8 cellular contexts compared by ENCODE assay signal in genomic region chr19:3367572-3368440, GRCh38. TPM values are rescaled to one million over a fixed set of nuclear protein-coding genes. Genes with fewer than 3 reads are reported as not detected.
DNase-seq lines count a peak whose midpoint lies in the region; ATAC-seq, FAIRE-seq and TF ChIP-seq lines count a peak whose summit lies in the region.

No MANE protein-coding gene starts in this region.

- H3K27ac Mint-ChIP-seq in stimulated activated naive CD8-positive, alpha-beta T cell treated with anti-CD3 and anti-CD28 coated beads, Interleukin-15, Interleukin-2, amounts not matched to agents 100 ng/mL and 50 ng/mL, for 24 hours: peak overlapping the region; percentile 45
- no peak overlapping the region for H3K27ac Mint-ChIP-seq in memory B cell

- RAD21 ChIA-PET in GM12878 (lab: Charles Lee; ENCODE audit: unreplicated experiment): no interaction called here

- SMC1A ChIA-PET in GM12878 (lab: Charles Lee; ENCODE audit: uncharacterized antibody, unreplicated experiment): no interaction called here

- no peak for ATAC-seq in stimulated activated naive CD8-positive, alpha-beta T cell treated with anti-CD3 and anti-CD28 coated beads, Interleukin-15, Interleukin-2, amounts not matched to agents 100 U/mL and 50 U/mL, for 24 hours
- ATAC-seq in GM12878 (peak; percentile 7), memory B cell (ENCODE audit: low read depth) (no peak), GM19455 (IDR thresholded peaks at IDR 0.05; ENCODE audit: unreplicated experiment) (no peak), HG03159 (IDR thresholded peaks at IDR 0.05; ENCODE audit: unreplicated experiment) (no peak)

- H3K4me3 Mint-ChIP-seq in stimulated activated naive CD8-positive, alpha-beta T cell treated with anti-CD3 and anti-CD28 coated beads, Interleukin-15, Interleukin-2, amounts not matched to agents 100 ng/mL and 50 ng/mL, for 24 hours: peak overlapping the region; percentile 76
- peak overlapping the region; percentile 48 for H3K4me3 Mint-ChIP-seq in memory B cell

- no peaks in the 10 kb centered on the region for H3K9me3 ChIP-seq in GM12878 (replicated peaks; ENCODE audit: control insufficient read depth, insufficient read depth, low read length)

- BruUV-seq in GM12878 (replicated peaks; lab: Mats Ljungman, UMichigan): no TSS peak

- POLR2A ChIA-PET in GM12878 (lab: Charles Lee): interaction anchor here (2.8 kb wide), 1 partner anchor 9 kb away, joined by 7 read pairs; no protein-coding TSS in a partner anchor

- H3K4me3 ChIP-seq in GM12878: peak overlapping the region; percentile 73

- DNase-seq in stimulated activated naive CD8-positive, alpha-beta T cell treated with anti-CD3 and anti-CD28 coated beads, Interleukin-15, Interleukin-2, amounts not matched to agents 100 U/mL and 50 U/mL, for 24 hours: no peak
- DNase-seq in GM12878 (ENCODE audit: low read depth, low spot score): no peak
- no peak for DNase-seq in memory B cell (ENCODE audit: low spot score in 2 of 2)
- DNase-seq in posterior vena cava (ENCODE audit: low spot score): no peak
- no peak for DNase-seq in effector CD4-positive, alpha-beta T cell

- FAIRE-seq in GM12878 (lab: Jason Lieb, UNC): no peak

- no peak; the same call in 1 of the 2 replicates for TF ChIP-seq POLR2A in GM12878 (IDR thresholded peaks at IDR 0.05; ENCODE audit: low read depth, low read length)

- no peaks in the 10 kb centered on the region for H3K36me3 ChIP-seq in GM12878 (ENCODE audit: control insufficient read depth in 2 of 2, insufficient read depth in 2 of 2, low read length in 1 of 2)

- no peaks in the 10 kb centered on the region for H3K27me3 Mint-ChIP-seq in stimulated activated naive CD8-positive, alpha-beta T cell treated with anti-CD3 and anti-CD28 coated beads, Interleukin-15, Interleukin-2, amounts not matched to agents 100 ng/mL and 50 ng/mL, for 24 hours
- peaks cover 14% of the 10 kb centered on the region for H3K27me3 Mint-ChIP-seq in memory B cell

- peak overlapping the region; percentile 64 for H3K9ac ChIP-seq in GM12878 (ENCODE audit: control insufficient read depth, insufficient read depth, low read length)

- no peaks in the 10 kb centered on the region for H3K36me3 Mint-ChIP-seq in stimulated activated naive CD8-positive, alpha-beta T cell treated with anti-CD3 and anti-CD28 coated beads, Interleukin-15, Interleukin-2, amounts not matched to agents 100 ng/mL and 50 ng/mL, for 24 hours (ENCODE audit: low read depth)
- peaks cover 4% of the 10 kb centered on the region for H3K36me3 Mint-ChIP-seq in memory B cell

- in situ Hi-C loops in GM12878 (cut with MboI): loop anchor here (25.0 kb wide), 1 partner anchor 1506 kb away; the partner anchor contains the start of gene KLF16

- H3K4me1 ChIP-seq in GM12878 (ENCODE audit: control insufficient read depth, insufficient read depth, low read length): peaks cover 31% of the 10 kb centered on the region

- H3K27ac ChIP-seq in GM12878 (ENCODE audit: control insufficient read depth, insufficient read depth): peak overlapping the region; percentile 92

- H4K20me1 ChIP-seq in GM12878 (ENCODE audit: control insufficient read depth, insufficient read depth): no peaks in the 10 kb centered on the region

- no peak overlapping the region for H2AFZ ChIP-seq in GM12878 (ENCODE audit: control insufficient read depth, low read depth, low read length)

- TF ChIP-seq CTCF in GM12878 (IDR thresholded peaks at IDR 0.05 in 2 of 3, conservative IDR thresholded peaks at IDR 0.05 in 1 of 3; ENCODE audit: control insufficient read depth in 2 of 3, extremely low read depth in 1 of 3, insufficient read depth in 1 of 3, low read depth in 3 of 3, low read length in 3 of 3): no peak

- CTCF ChIA-PET in GM12878 (lab: Yijun Ruan, JAX): interaction anchor here (1.9 kb wide), 1 partner anchor 61 kb away, joined by 8 read pairs; no protein-coding TSS in a partner anchor

- no peak for TF ChIP-seq EP300 in GM12878 (IDR thresholded peaks at IDR 0.05; ENCODE audit: borderline replicate concordance in 1 of 2, control insufficient read depth in 1 of 2, low read depth in 2 of 2, low read length in 2 of 2)

- TF ChIP-seq RAD21 in GM12878 (IDR thresholded peaks at IDR 0.05; ENCODE audit: insufficient read depth, low read depth, low read length): no peak

- intact Hi-C loops in GM12878 (cut with micrococcal nuclease; ENCODE audit: unreplicated experiment) (loop anchor here (5.0 kb wide), 1 partner anchor 59 kb away; no protein-coding TSS in a partner anchor), posterior vena cava (cut with DNase I) (loop anchor here (1.0 to 10.0 kb wide), 4 partner anchors 17 to 87 kb away; no protein-coding TSS in a partner anchor)

- 19% methylated on average over 27 of the region's 27 CpGs for WGBS in GM12878 (ENCODE audit: insufficient coverage, insufficient replicate concordance, low lambda C conversion rate, missing lambda C conversion rate)

- H3K27me3 ChIP-seq in GM12878 (replicated peaks in 1 of 2; ENCODE audit: control insufficient read depth in 2 of 2, insufficient read depth in 2 of 2, low read length in 1 of 2): no peaks in the 10 kb centered on the region

- H3K9me3 Mint-ChIP-seq in stimulated activated naive CD8-positive, alpha-beta T cell treated with anti-CD3 and anti-CD28 coated beads, Interleukin-15, Interleukin-2, amounts not matched to agents 100 ng/mL and 50 ng/mL, for 24 hours: no peaks in the 10 kb centered on the region
- no peaks in the 10 kb centered on the region for H3K9me3 Mint-ChIP-seq in memory B cell

- H3K4me2 ChIP-seq in GM12878 (ENCODE audit: control insufficient read depth, insufficient read depth): peak overlapping the region; percentile 97

- peaks cover 48% of the 10 kb centered on the region for H3K4me1 Mint-ChIP-seq in stimulated activated naive CD8-positive, alpha-beta T cell treated with anti-CD3 and anti-CD28 coated beads, Interleukin-15, Interleukin-2, amounts not matched to agents 100 ng/mL and 50 ng/mL, for 24 hours (ENCODE audit: low read depth)
- H3K4me1 Mint-ChIP-seq in memory B cell: peaks cover 39% of the 10 kb centered on the region

- H3K79me2 ChIP-seq in GM12878 (ENCODE audit: control insufficient read depth, insufficient read depth, low read length): peaks cover 73% of the 10 kb centered on the region

TF ChIP-seq in GM12878, 131 proteins besides CTCF, POLR2A, EP300 and RAD21 (continues in another document):
- TF ChIP-seq TCF12 (IDR thresholded peaks at IDR 0.05; ENCODE audit: low read depth, low read length) (0 out of 2 replicates have a peak, but pooled peaks have one; percentile 0), NFXL1 (IDR thresholded peaks at IDR 0.05; ENCODE audit: borderline replicate concordance) (0 out of 2 replicates have a peak, but pooled peaks have one; percentile 46), MEF2A (IDR thresholded peaks at IDR 0.05; ENCODE audit: insufficient read depth, low read depth, low read length) (no peak), ZZZ3 (IDR thresholded peaks at IDR 0.05; ENCODE audit: control insufficient read depth, insufficient read length, low read depth) (no peak), CREM (IDR thresholded peaks at IDR 0.05; ENCODE audit: low read depth) (no peak), CBX5 (IDR thresholded peaks at IDR 0.05; ENCODE audit: low read depth) (no peak), FOS (IDR thresholded peaks at IDR 0.05; ENCODE audit: borderline replicate concordance, extremely low read depth, insufficient read length) (no peak), ELK1 (IDR thresholded peaks at IDR 0.05; ENCODE audit: low read depth, low read length) (no peak)

RNA-seq across cellular contexts. Expression of gene NFIC, which starts 1.4 kb away (rescaled TPM):
- total RNA-seq in GM12878 (2013; cell fraction: nucleolus; rRNA removed): 77.1 and 95.5 TPM in 2 replicates
- total RNA-seq in GM12878 (2014; rRNA removed) (8.8 and 9.2 TPM in 2 replicates), GM12878 (2014; rRNA removed; fragmentation: Illumina TruSeq; extraction: Trizol) (2.8 and 5.3 TPM in 2 replicates), GM12878 (2021) (50.5 and 53.5 TPM in 2 replicates), posterior vena cava (100 to 1,000 TPM; 196 to 223 TPM)
- 3.6 TPM for polyA plus RNA-seq in GM12878 (2011; ENCODE audit: low read depth)
- polyA plus RNA-seq in GM12878 (2011; rRNA removed) (0.86 and 1.6 TPM in 2 replicates), GM12878 (2014; fragmentation: Illumina TruSeq; extraction: Trizol) (4.6 and 11.1 TPM in 2 replicates), GM12878 (2014; fragmentation: Nextera tagmentation; extraction: Ambion mirVana) (1 to 10 TPM in 1 of 2 experiments, under 1 TPM in 1; 0.71 to 1.1 TPM), GM12878 (2014; rRNA removed) (13.8 and 16.8 TPM in 2 replicates), GM12878 (2016; fragmentation: Nextera tagmentation; extraction: Ambion mirVana) (10 to 100 TPM; 18.5 to 22.2 TPM)
- 2.1 and 2.2 TPM in 2 replicates for polyA plus RNA-seq in GM12878 (2011; cell fraction: cytosol; rRNA removed)
- polyA plus RNA-seq in GM12878 (2011; cell fraction: nucleus; rRNA removed): 11.0 and 19.5 TPM in 2 replicates
- polyA plus RNA-seq in GM12878 (2012): 12.5 and 13.5 TPM in 2 replicates
- polyA minus RNA-seq in GM12878 (2011; rRNA and poly(A)+ RNA removed): 3.4 and 7.2 TPM in 2 replicates
- 8.4 and 9.6 TPM in 2 replicates for polyA minus RNA-seq in GM12878 (2011; cell fraction: cytosol; rRNA and poly(A)+ RNA removed)
- 8.9 and 14.9 TPM in 2 replicates for polyA minus RNA-seq in GM12878 (2011; cell fraction: nucleus; rRNA and poly(A)+ RNA removed)
